In the genomic region with DNA sequence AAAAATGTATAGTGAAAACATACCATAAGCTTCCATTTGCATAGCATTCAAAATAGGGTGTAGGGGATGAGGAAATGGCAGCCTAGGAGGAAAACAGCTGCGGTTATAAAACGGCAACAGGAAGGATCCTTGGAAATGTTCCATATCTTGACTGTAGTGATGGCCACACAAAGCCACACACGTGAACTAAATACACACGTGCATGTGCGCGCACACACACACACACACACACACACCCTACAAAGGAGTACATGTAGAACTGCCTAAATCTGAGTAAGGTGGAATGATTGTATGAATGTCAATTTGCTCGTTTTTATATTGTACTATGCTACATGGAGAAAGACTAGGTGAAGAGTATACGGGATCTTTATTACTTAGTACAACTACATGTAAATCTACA, we compare ENCODE assay signal across 25 cellular contexts. TPM values are rescaled to one million over a fixed set of nuclear protein-coding genes. Genes with fewer than 3 reads are reported as not detected.
DNase-seq lines count a peak whose midpoint lies in the region; ATAC-seq, FAIRE-seq and TF ChIP-seq lines count a peak whose summit lies in the region.
"Had no signal": no experiment of that assay in that cellular context is flagged by ENCODE, and none has a peak within 500 bp of the region (broad histone marks: within the 10 kb centered on the region; RNA-seq: fewer than 3 reads in every experiment).

No MANE protein-coding gene starts in this region.

- no peak for TF ChIP-seq EP300 in GM12878 (IDR thresholded peaks at IDR 0.05; ENCODE audit: borderline replicate concordance in 1 of 2, control insufficient read depth in 1 of 2, low read depth in 2 of 2, low read length in 2 of 2)

- H3K27me3 ChIP-seq in OCI-LY3 (ENCODE audit: low read depth, low read length) (no peaks in the 10 kb centered on the region), GM12878 (replicated peaks in 1 of 2; ENCODE audit: control insufficient read depth in 2 of 2, insufficient read depth in 2 of 2, low read length in 1 of 2) (no peaks in the 10 kb centered on the region; a peak in 1 of 4 replicates), pancreas (no peaks in the 10 kb centered on the region)
- H3K27me3 ChIP-seq: uterus had no signal

- POLR2A ChIA-PET in GM12878 (lab: Charles Lee), result interaction anchor here (0.6 kb wide), 1 partner anchor 131 kb away, joined by 7 read pairs; no protein-coding TSS in a partner anchor

- peak; percentile 13 for DNase-seq in activated CD8-positive, alpha-beta memory T cell treated with anti-CD3 and anti-CD28 coated beads, Interleukin-2, amount 50 U/mL, for 48 hours
- DNase-seq in activated CD8-positive, alpha-beta memory T cell treated with anti-CD3 and anti-CD28 coated beads, Interleukin-2, amount 50 U/mL, for 4 hours, result no peak
- DNase-seq in GM12878 (ENCODE audit: low read depth, low spot score) (no peak), SHP77 (lab: John Stamatoyannopoulos, UW) (no peak), pancreas (no peak), kidney (no peak)
- DNase-seq in activated naive CD4-positive, alpha-beta T cell treated with anti-CD3 and anti-CD28 coated beads, Interleukin-2, amount 50 U/mL, for 16 hours, result no peak
- DNase-seq: activated CD4-positive, alpha-beta T cell treated with anti-CD3 and anti-CD28 coated beads for 36 hours; activated CD8-positive, alpha-beta T cell treated with anti-CD3 and anti-CD28 coated beads, Interleukin-2, amount 10 ng/mL, durations not matched to agents 7 days and 5 days; activated gamma-delta T cell; activated naive CD8-positive, alpha-beta T cell treated with anti-CD3 and anti-CD28 coated beads, Interleukin-2, amount 50 U/mL, for 24 hours; activated T-cell treated with anti-CD3 and anti-CD28 coated beads, Interleukin-2, amount 50 U/mL, for 24 hours; AML-193; CD8-positive, alpha-beta memory T cell; glutamatergic neuron; left ventricle myocardium superior; MG63; natural killer cell; NCI-H146; stimulated activated naive CD4-positive, alpha-beta T cell treated with Interleukin-2 at 50 U/mL for 16 hours; T-helper 1 cell; uterus had no signal

- no peak overlapping the region for H3K4me3 ChIP-seq in OCI-LY3 (ENCODE audit: low read length)
- no peak overlapping the region for H3K4me3 ChIP-seq in GM12878
- H3K4me3 ChIP-seq in pancreas, result no peak overlapping the region
- H3K4me3 ChIP-seq in kidney (ENCODE audit: low read length in 2 of 2), result no peak overlapping the region
- H3K4me3 ChIP-seq: MG63, uterus had no signal

- no peak for TF ChIP-seq POLR2A in GM12878 (IDR thresholded peaks at IDR 0.05; ENCODE audit: low read depth, low read length)

- H3K9ac ChIP-seq in OCI-LY3 (ENCODE audit: low read length), result no peak overlapping the region
- H3K9ac ChIP-seq in GM12878 (ENCODE audit: control insufficient read depth, insufficient read depth, low read length), result no peak overlapping the region
- no peak overlapping the region for H3K9ac ChIP-seq in kidney (ENCODE audit: low read length in 2 of 2)

- WGBS in GM12878 (ENCODE audit: insufficient coverage, insufficient replicate concordance, low lambda C conversion rate, missing lambda C conversion rate), result 71% methylated on average over 8 of the region's 8 CpGs
- 48 to 55% methylated on average over 8 of the region's 8 CpGs for WGBS in pancreas, 2 donors

- BruUV-seq in GM12878 (replicated peaks; lab: Mats Ljungman, UMichigan), result no TSS peak

- H4K20me1 ChIP-seq in OCI-LY3 (ENCODE audit: insufficient read depth, low read length) (no peaks in the 10 kb centered on the region; the same call in 1 of the 2 replicates), GM12878 (ENCODE audit: control insufficient read depth, insufficient read depth) (no peaks in the 10 kb centered on the region)

- peaks cover 42% of the 10 kb centered on the region for H3K4me1 ChIP-seq in OCI-LY3 (ENCODE audit: low read length)
- H3K4me1 ChIP-seq in GM12878 (ENCODE audit: control insufficient read depth, insufficient read depth, low read length), result no peaks in the 10 kb centered on the region
- H3K4me1 ChIP-seq in pancreas, result peaks cover 0 to 3% (median 0%) of the 10 kb centered on the region in 3 donors
- no peaks in the 10 kb centered on the region for H3K4me1 ChIP-seq in kidney (ENCODE audit: control insufficient read depth in 1 of 2, insufficient read depth in 1 of 2, low read depth in 1 of 2, low read length in 2 of 2)
- H3K4me1 ChIP-seq: uterus had no signal

- no peak for TF ChIP-seq CTCF in OCI-LY3 (IDR thresholded peaks at IDR 0.05; ENCODE audit: low read depth, low read length)
- TF ChIP-seq CTCF in GM12878 (IDR thresholded peaks at IDR 0.05 in 2 of 3, conservative IDR thresholded peaks at IDR 0.05 in 1 of 3; ENCODE audit: control insufficient read depth in 2 of 3, extremely low read depth in 1 of 3, insufficient read depth in 1 of 3, low read depth in 3 of 3, low read length in 3 of 3), result no peak
- no peak for TF ChIP-seq CTCF in pancreas (IDR thresholded peaks at IDR 0.05)
- TF ChIP-seq CTCF in kidney (IDR thresholded peaks at IDR 0.05; ENCODE audit: borderline replicate concordance, extremely low read depth, insufficient read depth), result no peak

- peaks cover 16% of the 10 kb centered on the region for H3K79me2 ChIP-seq in OCI-LY3 (ENCODE audit: low read length)
- H3K79me2 ChIP-seq in GM12878 (ENCODE audit: control insufficient read depth, insufficient read depth, low read length), result peaks cover 12% of the 10 kb centered on the region

- FAIRE-seq in GM12878 (lab: Jason Lieb, UNC) (no peak), pancreas (lab: Jason Lieb, UNC) (no peak), kidney (lab: Jason Lieb, UNC) (no peak)
- FAIRE-seq: A204.1, islet of Langerhans had no signal

- H3K4me2 ChIP-seq in OCI-LY3 (ENCODE audit: low read length) (peak overlapping the region; percentile 18; the same call in 1 of the 2 replicates), GM12878 (ENCODE audit: control insufficient read depth, insufficient read depth) (no peak overlapping the region)

- H3K27ac ChIP-seq in OCI-LY3 (ENCODE audit: low read length), result no peak overlapping the region
- no peak overlapping the region for H3K27ac ChIP-seq in GM12878 (ENCODE audit: control insufficient read depth, insufficient read depth)
- no peak overlapping the region for H3K27ac ChIP-seq in pancreas
- H3K27ac ChIP-seq in kidney (ENCODE audit: low read depth in 2 of 2, low read length in 2 of 2), result no peak overlapping the region
- H3K27ac ChIP-seq: uterus had no signal

- in situ Hi-C loops in GM12878 (cut with MboI), result loop anchor here (5.0 kb wide), 1 partner anchor 127 kb away; no protein-coding TSS in a partner anchor

- intact Hi-C loops in GM12878 (cut with micrococcal nuclease; ENCODE audit: unreplicated experiment) (no loop called here), pancreas (cut with DNase I) (no loop called here), kidney (cut with DNase I) (no loop called here)

- no peaks in the 10 kb centered on the region for H3K36me3 ChIP-seq in OCI-LY3 (replicated peaks; ENCODE audit: low read depth, low read length)
- no peaks in the 10 kb centered on the region for H3K36me3 ChIP-seq in GM12878 (ENCODE audit: control insufficient read depth in 2 of 2, insufficient read depth in 2 of 2, low read length in 1 of 2)
- no peaks in the 10 kb centered on the region for H3K36me3 ChIP-seq in pancreas
- H3K36me3 ChIP-seq in kidney (ENCODE audit: control insufficient read depth in 1 of 2, insufficient read depth in 2 of 2, low read length in 2 of 2), result no peaks in the 10 kb centered on the region
- H3K36me3 ChIP-seq: uterus had no signal

- SMC1A ChIA-PET in GM12878 (lab: Charles Lee; ENCODE audit: uncharacterized antibody, unreplicated experiment), result no interaction called here

- peak overlapping the region; percentile 60 for H2AFZ ChIP-seq in OCI-LY3 (ENCODE audit: low read depth, low read length)
- H2AFZ ChIP-seq in GM12878 (ENCODE audit: control insufficient read depth, low read depth, low read length), result no peak overlapping the region

- ATAC-seq in GM12878 (no peak), pancreas (no peak)
- ATAC-seq: activated CD4-positive, alpha-beta T cell treated with anti-CD3 and anti-CD28 coated beads for 36 hours; activated CD8-positive, alpha-beta T cell treated with anti-CD3 and anti-CD28 coated beads, Interleukin-2, amount 10 ng/mL, durations not matched to agents 7 days and 5 days; activated naive CD8-positive, alpha-beta T cell treated with anti-CD3 and anti-CD28 coated beads, Interleukin-2, amount 50 U/mL, for 24 hours; left ventricle myocardium superior; natural killer cell had no signal

- no peak for TF ChIP-seq RAD21 in GM12878 (IDR thresholded peaks at IDR 0.05; ENCODE audit: insufficient read depth, low read depth, low read length)

- CTCF ChIA-PET in GM12878 (lab: Yijun Ruan, JAX), result interaction anchor here (0.6 kb wide), 1 partner anchor 19 kb away, joined by 3 read pairs; no protein-coding TSS in a partner anchor

- no peaks in the 10 kb centered on the region for H3K9me3 ChIP-seq in OCI-LY3 (ENCODE audit: insufficient read depth, low read length)
- no peaks in the 10 kb centered on the region for H3K9me3 ChIP-seq in GM12878 (replicated peaks; ENCODE audit: control insufficient read depth, insufficient read depth, low read length)
- no peaks in the 10 kb centered on the region for H3K9me3 ChIP-seq in pancreas
- no peaks in the 10 kb centered on the region for H3K9me3 ChIP-seq in kidney (ENCODE audit: control insufficient read depth in 1 of 2, low read length in 2 of 2)
- H3K9me3 ChIP-seq: MG63, uterus had no signal

- RAD21 ChIA-PET in GM12878 (lab: Charles Lee; ENCODE audit: unreplicated experiment), result no interaction called here

RNA-seq across cellular contexts. Expression of gene IREB2, which starts 3.9 kb away (rescaled TPM):
- total RNA-seq in GM12878 (2013; cell fraction: nucleolus; rRNA removed), result 107 and 109 TPM in 2 replicates
- 22.8 and 23.0 TPM in 2 replicates for total RNA-seq in GM12878 (2014; rRNA removed)
- 25.8 and 30.0 TPM in 2 replicates for total RNA-seq in GM12878 (2014; rRNA removed; fragmentation: Illumina TruSeq; extraction: Trizol)
- total RNA-seq in GM12878 (2021), result 51.3 and 52.4 TPM in 2 replicates
- polyA plus RNA-seq in GM12878 (2011; ENCODE audit: low read depth), result 11.5 TPM
- polyA plus RNA-seq in GM12878 (2011; rRNA removed), result 35.7 and 49.6 TPM in 2 replicates
- 13.1 and 17.0 TPM in 2 replicates for polyA plus RNA-seq in GM12878 (2011; cell fraction: cytosol; rRNA removed)
- 21.4 and 26.3 TPM in 2 replicates for polyA plus RNA-seq in GM12878 (2011; cell fraction: nucleus; rRNA removed)
- 23.9 and 27.4 TPM in 2 replicates for polyA plus RNA-seq in GM12878 (2012)
- polyA plus RNA-seq in GM12878 (2014; fragmentation: Illumina TruSeq; extraction: Trizol), result 34.9 and 48.1 TPM in 2 replicates
- polyA plus RNA-seq in GM12878 (2014; fragmentation: Nextera tagmentation; extraction: Ambion mirVana), result 10 to 100 TPM; 13.0 to 13.9 TPM
- 21.9 and 23.1 TPM in 2 replicates for polyA plus RNA-seq in GM12878 (2014; rRNA removed)
- polyA plus RNA-seq in GM12878 (2016; fragmentation: Nextera tagmentation; extraction: Ambion mirVana), result 10 to 100 TPM; 21.9 to 25.8 TPM
- polyA minus RNA-seq in GM12878 (2011; rRNA and poly(A)+ RNA removed), result 41.2 and 58.5 TPM in 2 replicates
- polyA minus RNA-seq in GM12878 (2011; cell fraction: cytosol; rRNA and poly(A)+ RNA removed), result 26.2 and 35.7 TPM in 2 replicates
- polyA minus RNA-seq in GM12878 (2011; cell fraction: nucleus; rRNA and poly(A)+ RNA removed), result 23.1 and 35.3 TPM in 2 replicates
- 10 to 100 TPM; 18.2 to 34.0 (median 22.3) TPM for total RNA-seq in pancreas
- 1 to 10 TPM; 5.7 to 7.8 TPM for polyA plus RNA-seq in pancreas
- total RNA-seq in kidney, result 48.7 TPM
- 8.3 TPM for polyA plus RNA-seq in kidney (ENCODE audit: insufficient read depth, low read depth, low replicate concordance)
